7 cellular contexts compared by ENCODE assay signal in the genomic region with DNA sequence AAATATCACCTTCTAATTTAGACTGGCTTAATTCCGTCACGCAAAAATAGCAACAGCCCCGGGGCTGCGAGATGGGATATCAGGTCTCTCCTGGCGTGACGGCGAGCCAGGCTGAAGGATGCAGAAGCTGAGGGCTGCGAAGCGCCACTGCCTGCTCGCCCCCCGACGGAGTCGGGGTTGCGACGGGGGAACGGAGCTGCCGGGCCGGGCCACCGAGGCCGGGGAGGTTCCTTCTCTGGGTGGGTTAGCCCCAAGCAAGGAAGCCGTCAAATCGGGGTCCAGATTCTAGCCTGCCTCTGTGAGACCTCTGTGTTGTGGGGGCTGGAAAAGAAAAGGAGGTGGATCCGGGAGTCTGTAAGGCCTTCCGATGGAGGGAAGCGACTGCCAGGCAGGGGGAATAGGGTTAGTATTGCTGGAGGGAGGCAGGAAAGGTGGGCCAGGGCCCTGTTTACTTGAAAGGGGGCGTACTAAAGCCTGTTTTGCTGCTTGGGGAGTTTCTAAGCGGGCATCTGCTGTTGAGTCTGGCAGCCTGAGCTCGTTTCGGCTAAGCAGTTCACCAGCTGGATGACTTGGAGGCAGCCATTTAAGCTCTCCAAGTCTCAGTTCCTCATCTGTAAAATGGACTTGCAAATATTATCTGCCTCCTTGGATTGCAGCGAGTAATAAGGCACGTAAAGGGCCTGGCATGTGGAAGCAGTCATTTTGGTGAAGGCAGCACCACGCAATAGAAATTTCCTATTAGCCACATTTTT. TPM values are rescaled to one million over a fixed set of nuclear protein-coding genes. Genes with fewer than 3 reads are reported as not detected.
DNase-seq lines count a peak whose midpoint lies in the region; ATAC-seq and TF ChIP-seq lines count a peak whose summit lies in the region.

No MANE protein-coding gene starts in this region.

- H2AK5ac ChIP-seq in mesendoderm (ENCODE audit: low read length) = no peak overlapping the region

- no peak overlapping the region for H4K5ac ChIP-seq in mesendoderm (ENCODE audit: low read length)

- H3K36me3 Mint-ChIP-seq in type B pancreatic cell = no peaks in the 10 kb centered on the region

- peak overlapping the region; percentile 95 for H3K56ac ChIP-seq in mesendoderm (ENCODE audit: low read length)

- H3K9me3 Mint-ChIP-seq in type B pancreatic cell = no peaks in the 10 kb centered on the region

- H2BK120ac ChIP-seq in mesendoderm (ENCODE audit: low read depth, low read length) = no peak overlapping the region

- H3K23ac ChIP-seq in mesendoderm (ENCODE audit: low read length) = peak overlapping the region; percentile 95

- no peaks in the 10 kb centered on the region for H3K79me2 ChIP-seq in mesendoderm (ENCODE audit: control insufficient read depth, insufficient read depth, low read length)

- H2BK5ac ChIP-seq in mesendoderm (ENCODE audit: low read length) = peak overlapping the region; percentile 74

- no peaks in the 10 kb centered on the region for H3K27me3 Mint-ChIP-seq in type B pancreatic cell

- WGBS in mesendoderm (ENCODE audit: extremely low coverage, insufficient coverage, low lambda C conversion rate) = no CpG with 5 or more reads among the region's 32 CpGs

- peak; percentile 24 for ATAC-seq in GM19324 (IDR thresholded peaks at IDR 0.05; ENCODE audit: low FRiP score, unreplicated experiment)
- ATAC-seq in HG03354 (IDR thresholded peaks at IDR 0.05; ENCODE audit: poor library complexity, severe bottlenecking, unreplicated experiment) = peak; percentile 38

- H3K9me3 ChIP-seq in duodenal mucosa (ENCODE audit: control insufficient read depth in 1 of 2, low read length in 2 of 2) = no peaks in the 10 kb centered on the region

- peak overlapping the region; percentile 74 for H3K27ac ChIP-seq in duodenal mucosa (ENCODE audit: low read depth, low read length)
- peak overlapping the region; percentile 93 for H3K27ac ChIP-seq in mesendoderm (ENCODE audit: low read depth, low read length)

- H3K27me3 ChIP-seq in duodenal mucosa (ENCODE audit: control insufficient read depth in 1 of 2, insufficient read depth in 2 of 2, low read length in 2 of 2) = no peaks in the 10 kb centered on the region
- no peaks in the 10 kb centered on the region for H3K27me3 ChIP-seq in mesendoderm (ENCODE audit: insufficient read depth, low read length, poor library complexity)

- H3K27ac Mint-ChIP-seq in type B pancreatic cell = peak overlapping the region; percentile 74

- peak overlapping the region; percentile 94 for H3K18ac ChIP-seq in mesendoderm (ENCODE audit: low read length)

- H3K4me1 Mint-ChIP-seq in type B pancreatic cell (ENCODE audit: unreplicated experiment) = peaks cover 29% of the 10 kb centered on the region

- peak overlapping the region; percentile 87 for H3K4me3 Mint-ChIP-seq in type B pancreatic cell

- H3K4me1 ChIP-seq in duodenal mucosa (ENCODE audit: control insufficient read depth in 1 of 2, insufficient read depth in 2 of 2, low read length in 2 of 2) = peaks cover 10 to 11% of the 10 kb centered on the region in 2 donors
- peaks cover 13% of the 10 kb centered on the region for H3K4me1 ChIP-seq in mesendoderm (ENCODE audit: control insufficient read depth, low read depth, low read length)

- H3K4ac ChIP-seq in mesendoderm (ENCODE audit: low read depth, low read length) = peak overlapping the region; percentile 81

- TF ChIP-seq CTCF in type B pancreatic cell (conservative IDR thresholded peaks at IDR 0.05) = no peak

- H3K9ac ChIP-seq in duodenal mucosa (ENCODE audit: low read depth in 1 of 2, low read length in 2 of 2) = peak overlapping the region; percentile 51 to 84
- peak overlapping the region; percentile 85 for H3K9ac ChIP-seq in mesendoderm (ENCODE audit: low read length)

- H4K8ac ChIP-seq in mesendoderm (ENCODE audit: low read depth, low read length) = peak overlapping the region; percentile 59

- H3K4me2 ChIP-seq in mesendoderm (ENCODE audit: low read length) = peak overlapping the region; percentile 85

- H3K36me3 ChIP-seq in duodenal mucosa (ENCODE audit: control insufficient read depth in 1 of 2, insufficient read depth in 2 of 2, low read length in 2 of 2) = no peaks in the 10 kb centered on the region
- no peaks in the 10 kb centered on the region for H3K36me3 ChIP-seq in mesendoderm (ENCODE audit: control insufficient read depth, insufficient read depth, low read length)

- H3K79me1 ChIP-seq in mesendoderm (ENCODE audit: low read length) = no peaks in the 10 kb centered on the region

- DNase-seq in EH (ENCODE audit: low read depth) (peak; percentile 54), RPMI8226 (peak; percentile 38), mesendoderm (peak; percentile 76), type B pancreatic cell (ENCODE audit: extremely low spot score, unreplicated experiment) (no peak)

- H2BK15ac ChIP-seq in mesendoderm (replicated peaks; ENCODE audit: low read depth) = no peak overlapping the region

- H3K4me3 ChIP-seq in duodenal mucosa (ENCODE audit: low read depth in 1 of 2, low read length in 2 of 2) = peak overlapping the region; percentile 68 to 82
- H3K4me3 ChIP-seq in mesendoderm (ENCODE audit: low read length) = peak overlapping the region; percentile 51

RNA-seq across cellular contexts. Expression of a gene that starts 43.8 kb away (rescaled TPM):
- polyA plus RNA-seq in mesendoderm (2013, experiment 1 of 2) = 0.51 TPM
- polyA plus RNA-seq in mesendoderm (2013, experiment 2 of 2) = 0.59 TPM
- total RNA-seq in type B pancreatic cell (ENCODE audit: low replicate concordance) = 0.14 and 0.85 TPM in 2 replicates

RNA-seq across cellular contexts. Expression of a gene that starts 44.3 kb away (rescaled TPM):
- polyA plus RNA-seq in mesendoderm (2013, experiment 1 of 2) = 72.9 TPM
- polyA plus RNA-seq in mesendoderm (2013, experiment 2 of 2) = 74.8 TPM
- total RNA-seq in type B pancreatic cell (ENCODE audit: low replicate concordance) = 63.3 and 84.7 TPM in 2 replicates

RNA-seq across cellular contexts. Expression of a gene that starts 57.8 kb away (rescaled TPM):
- not detected for polyA plus RNA-seq in mesendoderm (2013, experiment 1 of 2)
- polyA plus RNA-seq in mesendoderm (2013, experiment 2 of 2) = not detected
- total RNA-seq in type B pancreatic cell (ENCODE audit: low replicate concordance) = not detected in 2 replicates
